15 cellular contexts compared by ENCODE assay signal in genomic region chr15:74050127-74050526, GRCh38. TPM values are rescaled to one million over a fixed set of nuclear protein-coding genes. Genes with fewer than 3 reads are reported as not detected.
DNase-seq lines count a peak whose midpoint lies in the region; ATAC-seq and TF ChIP-seq lines count a peak whose summit lies in the region.
"Had no signal": no experiment of that assay in that cellular context is flagged by ENCODE, and none has a peak within 500 bp of the region (broad histone marks: within the 10 kb centered on the region; RNA-seq: fewer than 3 reads in every experiment).

No MANE protein-coding gene starts in this region.

- peak overlapping the region; percentile 100 for H2AK5ac ChIP-seq in IMR-90 (ENCODE audit: low read depth, low read length)

- H3K4me2 ChIP-seq in IMR-90 (ENCODE audit: low read depth, low read length): no peak overlapping the region

- TF ChIP-seq CTCF in IMR-90 (conservative IDR thresholded peaks at IDR 0.05; ENCODE audit: low read depth, low read length) (no peak), colonic mucosa (IDR thresholded peaks at IDR 0.05) (no peak), osteocyte (IDR thresholded peaks at IDR 0.05) (no peak)

- peaks cover 32% of the 10 kb centered on the region for H3K4me1 ChIP-seq in ACC112 (ENCODE audit: control insufficient read depth, insufficient read depth, low read length, unreplicated experiment)
- H3K4me1 ChIP-seq in IMR-90 (ENCODE audit: control insufficient read depth, insufficient read depth, low read length): peaks cover 32% of the 10 kb centered on the region
- no peaks in the 10 kb centered on the region for H3K4me1 ChIP-seq in colonic mucosa

- H3K79me2 ChIP-seq in ACC112 (ENCODE audit: control insufficient read depth, insufficient read depth, low read length, unreplicated experiment): no peaks in the 10 kb centered on the region

- H3K56ac ChIP-seq in IMR-90 (ENCODE audit: extremely low read depth, insufficient read depth, low read length): no peak overlapping the region

- H3K4ac ChIP-seq in IMR-90 (ENCODE audit: low read depth, low read length): peak overlapping the region; percentile 97

- no TSS peak for BruUV-seq in IMR-90 (replicated peaks; lab: Mats Ljungman, UMichigan)

- in situ Hi-C loops in IMR-90 (cut with MboI; ENCODE audit: low sequenced_read_pairs): loop anchor here (5.0 kb wide), 1 partner anchor 272 kb away; no protein-coding TSS in a partner anchor

- H3K9me3 ChIP-seq in IMR-90 (ENCODE audit: control insufficient read depth, insufficient read depth, low read length) (no peaks in the 10 kb centered on the region), colonic mucosa (no peaks in the 10 kb centered on the region)

- ATAC-seq in IMR-90 (ENCODE audit: low read depth): no peak
- ATAC-seq in GM21619 (IDR thresholded peaks at IDR 0.05; ENCODE audit: unreplicated experiment): no peak

- dilution Hi-C loops in IMR-90 (cut with HindIII; ENCODE audit: low sequenced_read_pairs, unreplicated experiment): no loop called here

- no peaks in the 10 kb centered on the region for H3K36me3 Mint-ChIP-seq in osteocyte (ENCODE audit: unreplicated experiment)

- H3K36me3 ChIP-seq in ACC112 (ENCODE audit: insufficient read depth, low read length) (no peaks in the 10 kb centered on the region), IMR-90 (ENCODE audit: control insufficient read depth, insufficient read depth, low read length) (no peaks in the 10 kb centered on the region), colonic mucosa (no peaks in the 10 kb centered on the region)

- no peak overlapping the region for H3K4me3 Mint-ChIP-seq in osteocyte (ENCODE audit: unreplicated experiment)

- POLR2A ChIA-PET in IMR-90 (lab: Charles Lee; ENCODE audit: unreplicated experiment): no interaction called here

- H3K23ac ChIP-seq in IMR-90 (ENCODE audit: low read depth, low read length): peak overlapping the region; percentile 83; the same call in 1 of the 2 replicates

- H2BK20ac ChIP-seq in IMR-90 (ENCODE audit: low read depth, low read length): peak overlapping the region; percentile 91

- H2AFZ ChIP-seq in ACC112 (ENCODE audit: low read length, unreplicated experiment): no peak overlapping the region
- peak overlapping the region; percentile 70 for H2AFZ ChIP-seq in IMR-90 (replicated peaks; ENCODE audit: low read length, poor library complexity)

- peak overlapping the region; percentile 84 for H3K18ac ChIP-seq in IMR-90 (ENCODE audit: low read depth, low read length)

- H4K91ac ChIP-seq in IMR-90 (ENCODE audit: insufficient read depth, low read depth, low read length): peak overlapping the region; percentile 90

- peaks cover 0 to 5% of the 10 kb centered on the region in 2 experiments; a peak in 2 of 4 replicates for H3K79me1 ChIP-seq in IMR-90 (ENCODE audit: low read depth in 1 of 2, low read length in 2 of 2)

- peak overlapping the region; percentile 9 for H4K5ac ChIP-seq in IMR-90 (ENCODE audit: low read depth, low read length)

- no peak for TF ChIP-seq RAD21 in IMR-90 (IDR thresholded peaks at IDR 0.05; ENCODE audit: low read length)

- H2BK5ac ChIP-seq in IMR-90 (ENCODE audit: low read depth, low read length, poor library complexity, severe bottlenecking): peak overlapping the region; percentile 99

- TF ChIP-seq POLR2A in IMR-90 (IDR thresholded peaks at IDR 0.05; ENCODE audit: low read depth, low read length): no peak

- H3K27ac ChIP-seq in ACC112 (ENCODE audit: low read depth, low read length) (peak overlapping the region; percentile 86; the same call in 1 of the 2 replicates), IMR-90 (ENCODE audit: insufficient read depth, low read length) (peak overlapping the region; percentile 72; the same call in 1 of the 2 replicates), colonic mucosa (peak overlapping the region; percentile 66)

- no peaks in the 10 kb centered on the region for H3K27me3 ChIP-seq in ACC112 (ENCODE audit: insufficient read depth, low read length)
- no peaks in the 10 kb centered on the region for H3K27me3 ChIP-seq in IMR-90 (ENCODE audit: control insufficient read depth, insufficient read depth, low read length)
- H3K27me3 ChIP-seq in colonic mucosa: no peaks in the 10 kb centered on the region

- H2BK15ac ChIP-seq in IMR-90 (ENCODE audit: low read depth, low read length): peak overlapping the region; percentile 100

- H3K27me3 Mint-ChIP-seq in osteocyte (ENCODE audit: unreplicated experiment): no peaks in the 10 kb centered on the region

- peak overlapping the region; percentile 93 for H3K27ac Mint-ChIP-seq in osteocyte (ENCODE audit: unreplicated experiment)

- no peak overlapping the region for H3K4me3 ChIP-seq in ACC112 (ENCODE audit: low read depth, low read length)
- no peak overlapping the region for H3K4me3 ChIP-seq in IMR-90 (ENCODE audit: insufficient read depth, low read depth, low read length)
- H3K4me3 ChIP-seq in colonic mucosa: no peak overlapping the region

- H3K9ac ChIP-seq in IMR-90 (ENCODE audit: low read depth, low read length) (no peak overlapping the region), colonic mucosa (ENCODE audit: low read depth in 2 of 2, low read length in 2 of 2) (no peak overlapping the region)

- peak overlapping the region; percentile 86 to 90; a peak in 3 of 4 replicates for H4K8ac ChIP-seq in IMR-90 (ENCODE audit: low read depth in 2 of 2, low read length in 2 of 2)

- H3K4me1 Mint-ChIP-seq in osteocyte (ENCODE audit: unreplicated experiment): peaks cover 54% of the 10 kb centered on the region

- CTCF ChIA-PET in IMR-90 (lab: Yijun Ruan, JAX): no interaction called here

- intact Hi-C loops in IMR-90 (cut with micrococcal nuclease): loop anchor here (5.0 kb wide), 1 partner anchor 78 kb away; no protein-coding TSS in a partner anchor
- intact Hi-C loops in colonic mucosa (cut with DNase I): no loop called here

- no peaks in the 10 kb centered on the region for H3K9me3 Mint-ChIP-seq in osteocyte (ENCODE audit: unreplicated experiment)

- H4K20me1 ChIP-seq in IMR-90 (ENCODE audit: insufficient read depth, low read length): no peaks in the 10 kb centered on the region

- H2AK9ac ChIP-seq in IMR-90 (replicated peaks; ENCODE audit: low read depth, low read length, poor library complexity): peak overlapping the region; percentile 86

- peak overlapping the region; percentile 91 for H3K14ac ChIP-seq in IMR-90 (replicated peaks; ENCODE audit: low read depth, low read length)

- WGBS in IMR-90 (ENCODE audit: extremely low coverage in 2 of 2, insufficient read length in 1 of 2), 2 experiments: 100% methylated on average over 1 of the region's 5 CpGs; no CpG with 5 or more reads in 1 of the 2 experiments

- peak overlapping the region; percentile 99 for H2BK120ac ChIP-seq in IMR-90 (ENCODE audit: low read depth, low read length)

- DNase-seq in IMR-90 (no peak), colonic mucosa (no peak), osteocyte (ENCODE audit: extremely low spot score, unreplicated experiment) (no peak), HuH-7.5 (ENCODE audit: low spot score) (no peak), foreskin melanocyte (no peak), NCI-H226 (no peak)
- DNase-seq: activated T-cell treated with anti-CD3 and anti-CD28 coated beads for 4 hours; amygdala; C1 segment of cervical spinal cord; dermis blood vessel endothelial cell; islet precursor cell; stimulated activated CD4-positive, alpha-beta T cell treated with anti-CD3 and anti-CD28 coated beads, Interleukin-4, amount 100 ng/mL, for 24 hours; stimulated activated naive CD4-positive, alpha-beta T cell had no signal

- peaks cover 19% of the 10 kb centered on the region for H3K9me1 ChIP-seq in IMR-90 (ENCODE audit: insufficient read depth, low read length)

TF ChIP-seq in IMR-90, 13 proteins besides CTCF, POLR2A, EP300 and RAD21:
- TF ChIP-seq ELK1 (IDR thresholded peaks at IDR 0.05; ENCODE audit: borderline replicate concordance, low read depth, low read length): no peak
- no peak for TF ChIP-seq RFX5 (IDR thresholded peaks at IDR 0.05; ENCODE audit: low read depth, low read length)
- no peak for TF ChIP-seq NFE2L2 (IDR thresholded peaks at IDR 0.05; ENCODE audit: low read depth, low read length)
TF ChIP-seq in IMR-90: peak in this region for 0.

RNA-seq across cellular contexts. Expression of gene GOLGA6A, which starts 32.2 kb away (rescaled TPM):
- not detected in 2 replicates for total RNA-seq in IMR-90 (2012; rRNA removed)
- polyA plus RNA-seq in IMR-90 (2012; rRNA removed): not detected in 2 replicates
- polyA plus RNA-seq in IMR-90 (2012; cell fraction: cytosol; rRNA removed): not detected in 2 replicates
- polyA plus RNA-seq in IMR-90 (2012; cell fraction: nucleus; rRNA removed; ENCODE audit: low replicate concordance): 0.14 TPM in 1 of 2 replicates, not detected in the other
- not detected for total RNA-seq in colonic mucosa
- 0.21 TPM in 1 of 2 replicates, not detected in the other for total RNA-seq in osteocyte
- total RNA-seq: dermis blood vessel endothelial cell had no signal

RNA-seq across cellular contexts. Expression of gene PML, which starts 55.6 kb away (rescaled TPM):
- total RNA-seq in IMR-90 (2012; rRNA removed) (8.8 and 10.3 TPM in 2 replicates), colonic mucosa (10 to 100 TPM; 27.0 to 31.3 TPM), osteocyte (60.6 and 63.1 TPM in 2 replicates)
- polyA plus RNA-seq in IMR-90 (2012; rRNA removed): 22.6 and 23.1 TPM in 2 replicates
- polyA plus RNA-seq in IMR-90 (2012; cell fraction: cytosol; rRNA removed): 28.1 and 29.3 TPM in 2 replicates
- polyA plus RNA-seq in IMR-90 (2012; cell fraction: nucleus; rRNA removed; ENCODE audit: low replicate concordance): 43.2 and 105 TPM in 2 replicates

RNA-seq across cellular contexts. Expression of gene STOML1, which starts 58.0 kb away (rescaled TPM):
- total RNA-seq in IMR-90 (2012; rRNA removed) (11.8 and 12.5 TPM in 2 replicates), colonic mucosa (10 to 100 TPM in 1 of 2 donors, 1 to 10 TPM in 1; 9.1 to 14.3 TPM), osteocyte (17.1 and 18.3 TPM in 2 replicates)
- 21.2 and 25.0 TPM in 2 replicates for polyA plus RNA-seq in IMR-90 (2012; rRNA removed)
- 15.0 and 22.2 TPM in 2 replicates for polyA plus RNA-seq in IMR-90 (2012; cell fraction: cytosol; rRNA removed)
- 13.0 and 29.7 TPM in 2 replicates for polyA plus RNA-seq in IMR-90 (2012; cell fraction: nucleus; rRNA removed; ENCODE audit: low replicate concordance)
